24 cellular contexts compared by ENCODE assay signal in genomic region chr10:51014680-51015425, GRCh38. TPM values are rescaled to one million over a fixed set of nuclear protein-coding genes. Genes with fewer than 3 reads are reported as not detected.
A peak's percentile ranks its signal among the peaks of the same experiment; 100 is the strongest.
DNase-seq lines count a peak whose midpoint lies in the region; ATAC-seq, FAIRE-seq and TF ChIP-seq lines count a peak whose summit lies in the region.
"Had no signal": no experiment of that assay in that cellular context is flagged by ENCODE, and none has a peak within 500 bp of the region (broad histone marks: within the 10 kb centered on the region; RNA-seq: fewer than 3 reads in every experiment).

No MANE protein-coding gene starts in this region.

- intact Hi-C loops in heart left ventricle (cut with DNase I) (loop anchor here in 5 of 10 donors (1.0 to 5.0 kb wide), 4 partner anchors 13 to 1202 kb away; no protein-coding TSS in a partner anchor), left cardiac atrium (cut with DNase I) (no loop called here), vagina (cut with DNase I) (loop anchor here (10.0 kb wide), 1 partner anchor 1200 kb away; no protein-coding TSS in a partner anchor)

- peaks cover 0 to 3% (median 0%) of the 10 kb centered on the region in 9 donors for H3K9me3 Mint-ChIP-seq in naive thymus-derived CD8-positive, alpha-beta T cell
- H3K9me3 Mint-ChIP-seq: activated CD4-positive, alpha-beta memory T cell treated with anti-CD3 and anti-CD28 coated beads, Interleukin-2, amount 10 ng/mL, durations not matched to agents 7 days and 5 days had no signal

- H3K27ac Mint-ChIP-seq in naive thymus-derived CD8-positive, alpha-beta T cell: no peak overlapping the region
- H3K27ac Mint-ChIP-seq: activated CD4-positive, alpha-beta memory T cell treated with anti-CD3 and anti-CD28 coated beads, Interleukin-2, amount 10 ng/mL, durations not matched to agents 7 days and 5 days; activated naive CD8-positive, alpha-beta T cell; WTC11 had no signal

- H3K4me3 ChIP-seq in heart left ventricle: no peak overlapping the region
- peak overlapping the region; percentile 63 for H3K4me3 ChIP-seq in adipocyte (ENCODE audit: low read length)
- H3K4me3 ChIP-seq in vagina: no peak overlapping the region
- H3K4me3 ChIP-seq: spleen had no signal

- 36 to 54% (median 44%) methylated on average over 4 of the region's 4 CpGs for WGBS in heart left ventricle, 4 donors

- DNase-seq in heart left ventricle (no peak), left cardiac atrium (no peak), adipocyte (ENCODE audit: low read depth) (peak; percentile 74), iris pigment epithelial cell (ENCODE audit: low read depth) (peak; percentile 68), vagina (ENCODE audit: extremely low spot score in 2 of 2) (no peak), GM12892 (ENCODE audit: insufficient read length) (no peak)
- no peak for DNase-seq in naive thymus-derived CD8-positive, alpha-beta T cell
- DNase-seq: activated CD4-positive, alpha-beta memory T cell treated with anti-CD3 and anti-CD28 coated beads, Interleukin-2, amount 10 ng/mL, durations not matched to agents 7 days and 5 days; activated T-cell treated with anti-CD3 and anti-CD28 coated beads, Interleukin-2, amount 50 U/mL, for 48 hours; effector CD8-positive, alpha-beta T cell; foreskin fibroblast; left colon; NCI-H1417; NCI-H2171 treated with DMSO at 0.1 percent for 48 hours; posterior cingulate gyrus; spleen; T-helper 2 cell had no signal

- H3K27ac ChIP-seq in heart left ventricle: peak overlapping the region; percentile 1 to 44 (median 10)
- H3K27ac ChIP-seq in vagina: peak overlapping the region; percentile 18
- H3K27ac ChIP-seq: RWPE1 had no signal

- no peak for ATAC-seq in heart left ventricle
- ATAC-seq in left cardiac atrium: no peak
- no peak for ATAC-seq in naive thymus-derived CD8-positive, alpha-beta T cell
- no peak for ATAC-seq in HG03045 (IDR thresholded peaks at IDR 0.05; ENCODE audit: unreplicated experiment)
- ATAC-seq: left colon, WTC11 had no signal

- H3K4me1 ChIP-seq in heart left ventricle: peaks cover 0 to 23% (median 5%) of the 10 kb centered on the region in 12 donors
- peaks cover 26% of the 10 kb centered on the region for H3K4me1 ChIP-seq in adipocyte (ENCODE audit: control insufficient read depth, insufficient read depth, low read length)
- H3K4me1 ChIP-seq in vagina: no peaks in the 10 kb centered on the region

- TF ChIP-seq CTCF in heart left ventricle (IDR thresholded peaks at IDR 0.05) (no peak), vagina (IDR thresholded peaks at IDR 0.05) (peak in 1 of 3 experiments; percentile 4)

- no peaks in the 10 kb centered on the region for H3K36me3 ChIP-seq in heart left ventricle
- H3K36me3 ChIP-seq in adipocyte (ENCODE audit: control insufficient read depth, insufficient read depth, low read length, severe bottlenecking): no peaks in the 10 kb centered on the region
- no peaks in the 10 kb centered on the region for H3K36me3 ChIP-seq in vagina
- H3K36me3 ChIP-seq: spleen had no signal

- FAIRE-seq in GM12892 (lab: Jason Lieb, UNC): no peak
- FAIRE-seq: A204.1, bronchial epithelial cell, H54 had no signal

- H3K27me3 Mint-ChIP-seq in naive thymus-derived CD8-positive, alpha-beta T cell: peaks cover 0 to 9% (median 3%) of the 10 kb centered on the region in 5 donors

- H3K36me3 Mint-ChIP-seq in naive thymus-derived CD8-positive, alpha-beta T cell: no peaks in the 10 kb centered on the region
- H3K36me3 Mint-ChIP-seq: activated naive CD8-positive, alpha-beta T cell had no signal

- TF ChIP-seq POLR2A in heart left ventricle (IDR thresholded peaks at IDR 0.05) (no peak), vagina (IDR thresholded peaks at IDR 0.05) (no peak), GM12892 (IDR thresholded peaks at IDR 0.05; ENCODE audit: low read depth, low read length) (no peak)

- H3K4me3 Mint-ChIP-seq in naive thymus-derived CD8-positive, alpha-beta T cell: no peak overlapping the region
- H3K4me3 Mint-ChIP-seq: activated CD4-positive, alpha-beta memory T cell treated with anti-CD3 and anti-CD28 coated beads, Interleukin-2, amount 10 ng/mL, durations not matched to agents 7 days and 5 days; activated naive CD8-positive, alpha-beta T cell; WTC11 had no signal

- H3K9ac ChIP-seq in adipocyte (ENCODE audit: low read length): peak overlapping the region; percentile 69

- peaks cover 0 to 10% (median 0%) of the 10 kb centered on the region in 4 donors for H3K4me1 Mint-ChIP-seq in naive thymus-derived CD8-positive, alpha-beta T cell
- H3K4me1 Mint-ChIP-seq: activated CD4-positive, alpha-beta memory T cell treated with anti-CD3 and anti-CD28 coated beads, Interleukin-2, amount 10 ng/mL, durations not matched to agents 7 days and 5 days; WTC11 had no signal

- H3K27me3 ChIP-seq in heart left ventricle (no peaks in the 10 kb centered on the region), adipocyte (replicated peaks; ENCODE audit: control insufficient read depth, insufficient read depth, low read length) (no peaks in the 10 kb centered on the region), vagina (no peaks in the 10 kb centered on the region)
- H3K27me3 ChIP-seq: spleen had no signal

- POLR2A ChIA-PET in naive thymus-derived CD8-positive, alpha-beta T cell (lab: Charles Lee): no interaction called here

- H3K9me3 ChIP-seq in heart left ventricle (no peaks in the 10 kb centered on the region), adipocyte (ENCODE audit: control insufficient read depth, low read length) (peaks cover 4% of the 10 kb centered on the region), vagina (no peaks in the 10 kb centered on the region)

RNA-seq across cellular contexts. Expression of gene PRKG1, which starts 59.4 kb away (rescaled TPM):
- total RNA-seq in heart left ventricle: 10 to 100 TPM; 16.6 to 37.3 (median 30.1) TPM
- polyA plus RNA-seq in heart left ventricle: 1 to 10 TPM; 5.5 to 9.5 TPM
- 10 to 100 TPM; 31.5 to 34.7 TPM for total RNA-seq in left cardiac atrium
- 17.9 TPM for total RNA-seq in vagina
- total RNA-seq in naive thymus-derived CD8-positive, alpha-beta T cell: not detected
- polyA plus RNA-seq in naive thymus-derived CD8-positive, alpha-beta T cell: not detected
- polyA plus RNA-seq in GM12892 (2012; ENCODE audit: missing spikeins): not detected
- total RNA-seq: activated CD4-positive, alpha-beta memory T cell treated with anti-CD3 and anti-CD28 coated beads, Interleukin-2, amount 10 ng/mL, durations not matched to agents 7 days and 5 days had no signal

Comparison
In these comparisons a context has a peak if more than half of its experiments do, and no peak if none do; other contexts are left out.
1. DNase-seq: peak in adipocyte (single experiment) and iris pigment epithelial cell (single experiment); none in heart left ventricle (0 of 5), left cardiac atrium (single experiment), vagina (0 of 2), naive thymus-derived CD8-positive, alpha-beta T cell (0 of 10) and GM12892 (single experiment).
2. RNA of gene PRKG1, which starts 59.4 kb away (total RNA-seq): 31.5 to 34.7 TPM in left cardiac atrium, 16.6 to 37.3 TPM in heart left ventricle and 17.9 TPM in vagina (single experiment); not detected in naive thymus-derived CD8-positive, alpha-beta T cell; every median in the first group is over 10 times any median in the second.